Comparison of ENCODE assay signal across 21 cellular contexts in the genomic region with DNA sequence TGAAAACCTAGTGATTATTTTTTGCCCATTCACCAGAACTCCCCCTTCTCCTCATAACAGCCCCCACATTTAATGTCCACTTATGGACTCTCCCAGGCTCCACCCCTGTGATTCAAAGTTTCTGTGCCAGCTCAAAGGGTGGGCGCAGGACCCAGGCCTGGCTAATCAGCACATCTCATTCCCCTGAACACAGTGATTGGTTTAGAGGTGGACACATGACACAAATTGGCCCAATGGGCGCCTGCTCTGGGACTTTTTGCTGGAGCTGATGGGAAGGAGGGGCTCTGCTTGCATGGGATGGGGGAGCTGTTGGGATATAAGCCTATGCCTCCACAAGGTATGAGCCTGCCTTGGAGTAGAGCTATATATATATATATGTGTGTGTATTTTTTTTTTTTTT. TPM values are rescaled to one million over a fixed set of nuclear protein-coding genes. Genes with fewer than 3 reads are reported as not detected.
DNase-seq lines count a peak whose midpoint lies in the region; ATAC-seq and TF ChIP-seq lines count a peak whose summit lies in the region.
"Had no signal": no experiment of that assay in that cellular context is flagged by ENCODE, and none has a peak within 500 bp of the region (broad histone marks: within the 10 kb centered on the region; RNA-seq: fewer than 3 reads in every experiment).

No MANE protein-coding gene starts in this region.

- H4K20me1 ChIP-seq in SK-N-SH (ENCODE audit: insufficient read depth): no peaks in the 10 kb centered on the region
- H4K20me1 ChIP-seq in osteoblast (ENCODE audit: insufficient read depth, low read length): no peaks in the 10 kb centered on the region
- H4K20me1 ChIP-seq: BLaER1 had no signal

- H3F3A ChIP-seq in SK-N-SH (replicated peaks; ENCODE audit: insufficient read depth): peaks cover 3% of the 10 kb centered on the region

- no peaks in the 10 kb centered on the region for H3K9me3 ChIP-seq in SK-N-SH
- H3K9me3 ChIP-seq in osteoblast (ENCODE audit: low read depth, low read length): peaks cover 2% of the 10 kb centered on the region
- H3K9me3 ChIP-seq in esophagus muscularis mucosa: peaks cover 0 to 12% (median 0%) of the 10 kb centered on the region in 4 donors
- H3K9me3 ChIP-seq: HAP-1 had no signal

- no peak overlapping the region for H2AFZ ChIP-seq in SK-N-SH (ENCODE audit: low read depth)
- no peak overlapping the region for H2AFZ ChIP-seq in osteoblast (ENCODE audit: low read length)

- TF ChIP-seq EP300 in SK-N-SH (IDR thresholded peaks at IDR 0.05; ENCODE audit: borderline replicate concordance in 1 of 2, low read depth in 1 of 2, low read length in 1 of 2) (no peak), Ishikawa (IDR thresholded peaks at IDR 0.05; ENCODE audit: borderline replicate concordance) (no peak), esophagus muscularis mucosa (IDR thresholded peaks at IDR 0.05) (no peak)

- H3K27ac Mint-ChIP-seq in activated CD8-positive, alpha-beta T cell treated with anti-CD3 and anti-CD28 coated beads, Interleukin-2, amount 10 ng/mL, durations not matched to agents 7 days and 5 days: no peak overlapping the region
- H3K27ac Mint-ChIP-seq: CD14-positive monocyte; CD4-positive, alpha-beta memory T cell had no signal

- H3K4me2 ChIP-seq in SK-N-SH (no peak overlapping the region), osteoblast (ENCODE audit: insufficient read depth, low read length) (no peak overlapping the region)
- H3K4me2 ChIP-seq: A549, BLaER1, KMS-11 had no signal

- H3K9me3 Mint-ChIP-seq in activated CD8-positive, alpha-beta T cell treated with anti-CD3 and anti-CD28 coated beads, Interleukin-2, amount 10 ng/mL, durations not matched to agents 7 days and 5 days (ENCODE audit: insufficient read depth): no peaks in the 10 kb centered on the region
- H3K9me3 Mint-ChIP-seq: IgD-negative memory B cell had no signal

- TF ChIP-seq RAD21 in SK-N-SH (IDR thresholded peaks at IDR 0.05; ENCODE audit: low read length): no peak
- no peak for TF ChIP-seq RAD21 in Ishikawa (IDR thresholded peaks at IDR 0.05; ENCODE audit: low read depth)

- no peak for ATAC-seq in SK-N-SH treated with all-trans-retinoic acid at 6 μM for 48 hours
- ATAC-seq in activated CD8-positive, alpha-beta T cell treated with anti-CD3 and anti-CD28 coated beads, Interleukin-2, amount 10 ng/mL, durations not matched to agents 7 days and 5 days: no peak
- ATAC-seq: A549, GM12878 had no signal

- 78% methylated on average over 2 of the region's 2 CpGs for WGBS in SK-N-SH (ENCODE audit: low lambda C conversion rate)
- 92% methylated on average over 2 of the region's 2 CpGs for WGBS in esophagus muscularis mucosa

- H3K4me3 ChIP-seq in SK-N-SH (ENCODE audit: low read depth in 2 of 2, low read length in 1 of 2) (no peak overlapping the region), osteoblast (ENCODE audit: insufficient read depth, low read length) (no peak overlapping the region), esophagus muscularis mucosa (no peak overlapping the region)
- H3K4me3 ChIP-seq: A549, BLaER1, GM12878, HAP-1 had no signal

- no peaks in the 10 kb centered on the region for H3K36me3 Mint-ChIP-seq in activated CD8-positive, alpha-beta T cell treated with anti-CD3 and anti-CD28 coated beads, Interleukin-2, amount 10 ng/mL, durations not matched to agents 7 days and 5 days (ENCODE audit: low read depth)
- H3K36me3 Mint-ChIP-seq: CD14-positive monocyte; CD4-positive, alpha-beta memory T cell had no signal

- H3K27me3 ChIP-seq in SK-N-SH (ENCODE audit: insufficient read depth) (no peaks in the 10 kb centered on the region), osteoblast (ENCODE audit: insufficient read depth, low read length) (no peaks in the 10 kb centered on the region), esophagus muscularis mucosa (peaks cover 0 to 10% (median 0%) of the 10 kb centered on the region in 4 donors)
- H3K27me3 ChIP-seq: BLaER1 had no signal

- no peak overlapping the region for H3K27ac ChIP-seq in SK-N-SH (ENCODE audit: low read depth in 2 of 2, low read length in 1 of 2)
- H3K27ac ChIP-seq in osteoblast (ENCODE audit: low read depth, low read length): no peak overlapping the region
- no peak overlapping the region for H3K27ac ChIP-seq in esophagus muscularis mucosa (replicated peaks in 1 of 4)
- H3K27ac ChIP-seq: 22Rv1, A549, BLaER1, HL-60, KMS-11 had no signal

- peak; percentile 23 for DNase-seq in SK-N-SH
- DNase-seq in osteoblast (ENCODE audit: insufficient read length, low spot score, missing footprints): peak; percentile 61
- DNase-seq in esophagus muscularis mucosa (ENCODE audit: extremely low spot score): no peak
- no peak for DNase-seq in activated CD8-positive, alpha-beta T cell treated with anti-CD3 and anti-CD28 coated beads, Interleukin-2, amount 10 ng/mL, durations not matched to agents 7 days and 5 days
- DNase-seq: AML-193; CD4-positive, alpha-beta memory T cell; DMS79 treated with DMSO at 0.1 percent for 48 hours; GF-D8 had no signal

- no peak overlapping the region for H3K9ac ChIP-seq in SK-N-SH
- H3K9ac ChIP-seq: BLaER1, KMS-11 had no signal

- H3K36me3 ChIP-seq in SK-N-SH (replicated peaks in 1 of 2; ENCODE audit: control insufficient read depth in 1 of 2, insufficient read depth in 2 of 2, low read length in 1 of 2) (no peaks in the 10 kb centered on the region), osteoblast (ENCODE audit: insufficient read depth, low read length) (no peaks in the 10 kb centered on the region), esophagus muscularis mucosa (no peaks in the 10 kb centered on the region)
- H3K36me3 ChIP-seq: BLaER1, HAP-1 had no signal

- H3K9me2 ChIP-seq in SK-N-SH: no peaks in the 10 kb centered on the region

- no peak overlapping the region for H3K4me3 Mint-ChIP-seq in activated CD8-positive, alpha-beta T cell treated with anti-CD3 and anti-CD28 coated beads, Interleukin-2, amount 10 ng/mL, durations not matched to agents 7 days and 5 days
- H3K4me3 Mint-ChIP-seq: CD4-positive, alpha-beta memory T cell had no signal

- TF ChIP-seq CTCF in SK-N-SH (IDR thresholded peaks at IDR 0.05) (no peak), osteoblast (IDR thresholded peaks at IDR 0.05; ENCODE audit: extremely low read depth, low read depth, low read length) (no peak), esophagus muscularis mucosa (IDR thresholded peaks at IDR 0.05) (no peak)

- no peaks in the 10 kb centered on the region for H3K79me2 ChIP-seq in SK-N-SH (ENCODE audit: insufficient read depth)
- no peaks in the 10 kb centered on the region for H3K79me2 ChIP-seq in osteoblast (ENCODE audit: insufficient read depth, low read length)

- no peaks in the 10 kb centered on the region for H3K4me1 ChIP-seq in SK-N-SH (ENCODE audit: control insufficient read depth in 1 of 2, insufficient read depth in 2 of 2, low read depth in 1 of 2, low read length in 1 of 2)
- no peaks in the 10 kb centered on the region for H3K4me1 ChIP-seq in osteoblast (ENCODE audit: insufficient read depth, low read length)
- H3K4me1 ChIP-seq in esophagus muscularis mucosa: no peaks in the 10 kb centered on the region
- H3K4me1 ChIP-seq: A549, HAP-1 had no signal

- peaks cover 10% of the 10 kb centered on the region for H3K27me3 Mint-ChIP-seq in activated CD8-positive, alpha-beta T cell treated with anti-CD3 and anti-CD28 coated beads, Interleukin-2, amount 10 ng/mL, durations not matched to agents 7 days and 5 days (ENCODE audit: low read depth)
- H3K27me3 Mint-ChIP-seq: IgD-negative memory B cell had no signal

- no peak for TF ChIP-seq POLR2A in esophagus muscularis mucosa (IDR thresholded peaks at IDR 0.05; ENCODE audit: low read depth)

- POLR2A ChIA-PET in SK-N-SH (lab: Yijun Ruan, JAX): no interaction called here
- POLR2A ChIA-PET in activated CD8-positive, alpha-beta T cell treated with anti-CD3 and anti-CD28 coated beads, Interleukin-2, amount 10 ng/mL, durations not matched to agents 7 days and 5 days (lab: Charles Lee): interaction anchor here (1.2 to 1.4 kb wide), 2 partner anchors 9 to 14 kb away, joined by 3 to 4 read pairs; no protein-coding TSS in a partner anchor

- CTCF ChIA-PET in SK-N-SH (lab: Yijun Ruan, JAX): interaction anchor here (1.7 kb wide), 1 partner anchor 45 kb away, joined by 8 read pairs; a partner anchor contains a TSS
- CTCF ChIA-PET in activated CD8-positive, alpha-beta T cell treated with anti-CD3 and anti-CD28 coated beads, Interleukin-2, amount 10 ng/mL, durations not matched to agents 7 days and 5 days (lab: Charles Lee): interaction anchor here (0.6 to 2.7 kb wide), 3 partner anchors 9 to 96 kb away, joined by 3 to 19 read pairs (median 4); no protein-coding TSS in a partner anchor

- intact Hi-C loops in esophagus muscularis mucosa (cut with DNase I): no loop called here

- peaks cover 9% of the 10 kb centered on the region for H3K4me1 Mint-ChIP-seq in activated CD8-positive, alpha-beta T cell treated with anti-CD3 and anti-CD28 coated beads, Interleukin-2, amount 10 ng/mL, durations not matched to agents 7 days and 5 days (ENCODE audit: low read depth)

RNA-seq across cellular contexts. Expression of a gene that starts 6.2 kb away (rescaled TPM):
- 15.4 and 16.8 TPM in 2 replicates for polyA plus RNA-seq in SK-N-SH (2012; rRNA removed)
- 5.3 and 7.9 TPM in 2 replicates for polyA plus RNA-seq in SK-N-SH (2012; cell fraction: cytosol; rRNA removed)
- 79.3 and 81.6 TPM in 2 replicates for polyA plus RNA-seq in SK-N-SH (2012; cell fraction: nucleus; rRNA removed)
- total RNA-seq in osteoblast (1.8 and 2.5 TPM in 2 replicates), esophagus muscularis mucosa (1 to 10 TPM in 3 of 4 donors, under 1 TPM in 1; 0.99 to 5.2 (median 4.4) TPM)
- 1 to 10 TPM; 6.4 to 8.8 TPM for total RNA-seq in activated CD8-positive, alpha-beta T cell treated with anti-CD3 and anti-CD28 coated beads, Interleukin-2, amount 10 ng/mL, durations not matched to agents 7 days and 5 days

RNA-seq across cellular contexts. Expression of a gene that starts 15.9 kb away (rescaled TPM):
- polyA plus RNA-seq in SK-N-SH (2012; rRNA removed): 2.8 and 3.0 TPM in 2 replicates
- 1.5 and 2.2 TPM in 2 replicates for polyA plus RNA-seq in SK-N-SH (2012; cell fraction: cytosol; rRNA removed)
- 5.3 and 6.2 TPM in 2 replicates for polyA plus RNA-seq in SK-N-SH (2012; cell fraction: nucleus; rRNA removed)
- total RNA-seq in osteoblast (0.72 and 0.88 TPM in 2 replicates), esophagus muscularis mucosa (1 to 10 TPM in 3 of 4 donors, under 1 TPM in 1; 0.66 to 1.7 (median 1.5) TPM)
- total RNA-seq in activated CD8-positive, alpha-beta T cell treated with anti-CD3 and anti-CD28 coated beads, Interleukin-2, amount 10 ng/mL, durations not matched to agents 7 days and 5 days: 1 to 10 TPM; 3.1 to 3.4 TPM

RNA-seq across cellular contexts. Expression of a gene that starts 28.8 kb away (rescaled TPM):
- 13.3 and 13.5 TPM in 2 replicates for polyA plus RNA-seq in SK-N-SH (2012; rRNA removed)
- 2.1 and 2.9 TPM in 2 replicates for polyA plus RNA-seq in SK-N-SH (2012; cell fraction: cytosol; rRNA removed)
- polyA plus RNA-seq in SK-N-SH (2012; cell fraction: nucleus; rRNA removed): 140 and 202 TPM in 2 replicates
- total RNA-seq in osteoblast (0.29 and 0.36 TPM in 2 replicates), esophagus muscularis mucosa (1 to 10 TPM; 1.2 to 7.9 (median 2.0) TPM)
- total RNA-seq in activated CD8-positive, alpha-beta T cell treated with anti-CD3 and anti-CD28 coated beads, Interleukin-2, amount 10 ng/mL, durations not matched to agents 7 days and 5 days: not detected
- total RNA-seq: CD4-positive, alpha-beta memory T cell; GM12878; H4; HT1080 had no signal
- polyA plus RNA-seq: CD14-positive monocyte; CD4-positive, alpha-beta memory T cell; GM12878 had no signal

RNA-seq across cellular contexts. Expression of a gene that starts 35.1 kb away (rescaled TPM):
- polyA plus RNA-seq in SK-N-SH (2012; rRNA removed): 18.9 and 26.2 TPM in 2 replicates
- 10.6 and 17.6 TPM in 2 replicates for polyA plus RNA-seq in SK-N-SH (2012; cell fraction: cytosol; rRNA removed)
- 54.9 and 71.2 TPM in 2 replicates for polyA plus RNA-seq in SK-N-SH (2012; cell fraction: nucleus; rRNA removed)
- total RNA-seq in osteoblast: 10.6 and 14.1 TPM in 2 replicates
- total RNA-seq in esophagus muscularis mucosa: 10 to 100 TPM; 32.0 to 49.8 (median 37.5) TPM
- 1 to 10 TPM; 1.1 TPM for total RNA-seq in activated CD8-positive, alpha-beta T cell treated with anti-CD3 and anti-CD28 coated beads, Interleukin-2, amount 10 ng/mL, durations not matched to agents 7 days and 5 days

RNA-seq across cellular contexts. Expression of a gene that starts 44.0 kb away (rescaled TPM):
- polyA plus RNA-seq in SK-N-SH (2012; rRNA removed): 25.2 and 30.1 TPM in 2 replicates
- 11.0 and 15.1 TPM in 2 replicates for polyA plus RNA-seq in SK-N-SH (2012; cell fraction: cytosol; rRNA removed)
- 160 and 203 TPM in 2 replicates for polyA plus RNA-seq in SK-N-SH (2012; cell fraction: nucleus; rRNA removed)
- total RNA-seq in osteoblast (4.0 and 8.0 TPM in 2 replicates), esophagus muscularis mucosa (10 to 100 TPM in 3 of 4 donors, 1 to 10 TPM in 1; 8.3 to 17.6 (median 13.8) TPM)
- total RNA-seq in activated CD8-positive, alpha-beta T cell treated with anti-CD3 and anti-CD28 coated beads, Interleukin-2, amount 10 ng/mL, durations not matched to agents 7 days and 5 days: 10 to 100 TPM in 1 of 2 experiments, 1 to 10 TPM in 1; 9.9 to 13.6 TPM
- total RNA-seq: HT1080 had no signal

Comparison
In these comparisons a context has a peak if more than half of its experiments do, and no peak if none do; other contexts are left out.
1. DNase-seq: peak in SK-N-SH (single experiment) and osteoblast (single experiment); none in esophagus muscularis mucosa (single experiment) and activated CD8-positive, alpha-beta T cell treated with anti-CD3 and anti-CD28 coated beads, Interleukin-2, amount 10 ng/mL, durations not matched to agents 7 days and 5 days (single experiment).